Comparison of ENCODE assay signal across 18 cellular contexts in the genomic region with DNA sequence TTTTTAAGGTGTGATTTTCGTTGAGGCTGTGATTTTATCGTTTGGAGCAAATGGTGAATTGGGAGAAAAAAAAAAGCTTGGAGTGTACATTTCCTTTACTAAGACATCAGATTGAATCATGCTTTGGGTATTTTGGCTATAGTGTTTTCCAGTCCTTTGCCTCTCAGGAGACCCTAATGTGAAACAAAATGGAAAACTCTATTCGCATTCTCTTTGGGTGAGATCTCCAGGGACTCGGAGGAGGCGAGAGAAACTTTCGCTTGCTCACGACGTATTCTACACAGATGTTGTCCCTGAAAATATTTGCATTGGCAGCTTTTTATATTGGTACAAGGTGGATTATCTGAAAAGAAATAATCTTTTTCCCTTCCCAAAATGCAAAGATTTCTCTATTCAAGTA.
DNase-seq lines count a peak whose midpoint lies in the region; ATAC-seq and TF ChIP-seq lines count a peak whose summit lies in the region.
"Had no signal": no experiment of that assay in that cellular context is flagged by ENCODE, and none has a peak within 500 bp of the region (broad histone marks: within the 10 kb centered on the region; RNA-seq: fewer than 3 reads in every experiment).

No MANE protein-coding gene starts in this region.

- H3K4me2 ChIP-seq in mammary epithelial cell (ENCODE audit: insufficient read depth, low read depth, low read length) = no peak overlapping the region
- H3K4me2 ChIP-seq: A549 had no signal

- no peak overlapping the region for H3K9ac ChIP-seq in mammary epithelial cell (ENCODE audit: insufficient read depth, low read length)

- H3K4me1 ChIP-seq in mammary epithelial cell (ENCODE audit: insufficient read depth, low read length) = no peaks in the 10 kb centered on the region
- H3K4me1 ChIP-seq: A549, Caco-2 had no signal

- 69% methylated on average over 8 of the region's 8 CpGs for WGBS in mammary epithelial cell (ENCODE audit: low coverage, missing lambda C conversion rate)

- H3K27me3 Mint-ChIP-seq in MCF 10A (ENCODE audit: insufficient read depth, unreplicated experiment) = no peaks in the 10 kb centered on the region
- H3K27me3 Mint-ChIP-seq: CD4-positive, alpha-beta T cell had no signal

- H3K36me3 Mint-ChIP-seq in MCF 10A (ENCODE audit: insufficient read depth, unreplicated experiment) = no peaks in the 10 kb centered on the region

- H3K27ac ChIP-seq in mammary epithelial cell (ENCODE audit: insufficient read depth, low read depth, low read length) = no peak overlapping the region
- H3K27ac ChIP-seq: 22Rv1, A549, C4-2B had no signal

- no peaks in the 10 kb centered on the region for H4K20me1 ChIP-seq in mammary epithelial cell (ENCODE audit: insufficient read depth, low read length)

- in situ Hi-C loops in mammary epithelial cell (cut with MboI; ENCODE audit: low sequenced_read_pairs in 2 of 2) = no loop called here

- dilution Hi-C loops in mammary epithelial cell (cut with HindIII; ENCODE audit: low sequenced_read_pairs) = no loop called here

- H3K4me3 ChIP-seq in mammary epithelial cell (replicated peaks in 1 of 3; ENCODE audit: insufficient read depth in 1 of 3, low read depth in 2 of 3, low read length in 3 of 3) (no peak overlapping the region), fibroblast of pulmonary artery (replicated peaks; ENCODE audit: low read depth, low read length) (no peak overlapping the region)
- H3K4me3 ChIP-seq: A549 had no signal

- no peaks in the 10 kb centered on the region for H3K9me3 Mint-ChIP-seq in MCF 10A (ENCODE audit: unreplicated experiment)

- no peak overlapping the region for H3K4me3 Mint-ChIP-seq in MCF 10A (ENCODE audit: unreplicated experiment)
- H3K4me3 Mint-ChIP-seq: CD4-positive, alpha-beta T cell; HFFc6 had no signal

- no peaks in the 10 kb centered on the region for H3K27me3 ChIP-seq in mammary epithelial cell (ENCODE audit: insufficient read depth, low read length)

- no peak for ATAC-seq in HG02852 (IDR thresholded peaks at IDR 0.05; ENCODE audit: unreplicated experiment)
- ATAC-seq: A549, HCT116 had no signal

- TF ChIP-seq CTCF in MCF 10A (IDR thresholded peaks at IDR 0.05; ENCODE audit: unreplicated experiment) = no peak
- TF ChIP-seq CTCF in mammary epithelial cell (conservative IDR thresholded peaks at IDR 0.05 in 1 of 2, IDR thresholded peaks at IDR 0.05 in 1 of 2; ENCODE audit: extremely low read depth in 1 of 2, insufficient read depth in 1 of 2, low read depth in 1 of 2, low read length in 2 of 2) = no peak
- TF ChIP-seq CTCF in fibroblast of pulmonary artery (IDR thresholded peaks at IDR 0.05; ENCODE audit: low read length, missing control alignments) = no peak

- DNase-seq in MCF 10A (ENCODE audit: unreplicated experiment) (peak; percentile 18), mammary epithelial cell (no peak), dermis microvascular lymphatic vessel endothelial cell (ENCODE audit: low read depth in 2 of 2) (peak; percentile 1 to 9), fibroblast of pulmonary artery (ENCODE audit: low read depth) (peak; percentile 18), amniotic stem cell (lab: John Stamatoyannopoulos, UW) (no peak)
- no peak for DNase-seq in activated CD4-positive, alpha-beta T cell treated with anti-CD3 and anti-CD28 coated beads for 1 hour
- no peak for DNase-seq in activated CD4-positive, alpha-beta T cell treated with anti-CD3 and anti-CD28 coated beads for 4 hours
- DNase-seq: AML-193; Caco-2; CD4-positive, alpha-beta T cell; GDM1; H7; HFFc6 had no signal

- intact Hi-C loops in MCF 10A (cut with micrococcal nuclease) = no loop called here
- intact Hi-C loops in mammary epithelial cell (cut with micrococcal nuclease) = no loop called here

- BruUV-seq in MCF 10A (replicated peaks; lab: Mats Ljungman, UMichigan) (no TSS peak), mammary epithelial cell (replicated peaks; lab: Mats Ljungman, UMichigan) (no TSS peak)

- no peaks in the 10 kb centered on the region for H3K79me2 ChIP-seq in mammary epithelial cell (ENCODE audit: insufficient read depth, low read length)

- no peaks in the 10 kb centered on the region for H3K9me3 ChIP-seq in mammary epithelial cell (replicated peaks; ENCODE audit: insufficient read depth, low read length)
- H3K9me3 ChIP-seq: A549, Caco-2 had no signal

- POLR2A ChIA-PET in MCF 10A (lab: Yijun Ruan, JAX) = interaction anchor here (0.7 to 1.4 kb wide), 3 partner anchors 17 to 243 kb away, joined by 3 to 4 read pairs (median 3); no protein-coding TSS in a partner anchor

- peak overlapping the region; percentile 64 for H3K27ac Mint-ChIP-seq in MCF 10A (ENCODE audit: low read depth, unreplicated experiment)
- H3K27ac Mint-ChIP-seq: CD4-positive, alpha-beta T cell; HFFc6 had no signal

- H3K4me1 Mint-ChIP-seq in MCF 10A (ENCODE audit: insufficient read depth, unreplicated experiment) = peaks cover 20% of the 10 kb centered on the region

- no peaks in the 10 kb centered on the region for H3K36me3 ChIP-seq in mammary epithelial cell (ENCODE audit: insufficient read depth, low read length)

- CTCF ChIA-PET in MCF 10A (lab: Yijun Ruan, JAX) = interaction anchor here (0.6 to 3.2 kb wide), 8 partner anchors 11 to 1421 kb away, joined by 3 to 16 read pairs (median 4); a partner anchor contains a TSS
- CTCF ChIA-PET in mammary epithelial cell (lab: Charles Lee; ENCODE audit: low non-redundant PET) = no interaction called here

- no peak overlapping the region for H2AFZ ChIP-seq in mammary epithelial cell (ENCODE audit: low read depth, low read length)

Comparison
In these comparisons a context has a peak if more than half of its experiments do, and no peak if none do; other contexts are left out.
1. DNase-seq: peak in MCF 10A (single experiment), dermis microvascular lymphatic vessel endothelial cell (2 of 2) and fibroblast of pulmonary artery (single experiment); none in mammary epithelial cell (single experiment), activated CD4-positive, alpha-beta T cell treated with anti-CD3 and anti-CD28 coated beads for 1 hour (single experiment), activated CD4-positive, alpha-beta T cell treated with anti-CD3 and anti-CD28 coated beads for 4 hours (0 of 2) and amniotic stem cell (single experiment).